ENCODE assay signal across 27 cellular contexts in the genomic region with DNA sequence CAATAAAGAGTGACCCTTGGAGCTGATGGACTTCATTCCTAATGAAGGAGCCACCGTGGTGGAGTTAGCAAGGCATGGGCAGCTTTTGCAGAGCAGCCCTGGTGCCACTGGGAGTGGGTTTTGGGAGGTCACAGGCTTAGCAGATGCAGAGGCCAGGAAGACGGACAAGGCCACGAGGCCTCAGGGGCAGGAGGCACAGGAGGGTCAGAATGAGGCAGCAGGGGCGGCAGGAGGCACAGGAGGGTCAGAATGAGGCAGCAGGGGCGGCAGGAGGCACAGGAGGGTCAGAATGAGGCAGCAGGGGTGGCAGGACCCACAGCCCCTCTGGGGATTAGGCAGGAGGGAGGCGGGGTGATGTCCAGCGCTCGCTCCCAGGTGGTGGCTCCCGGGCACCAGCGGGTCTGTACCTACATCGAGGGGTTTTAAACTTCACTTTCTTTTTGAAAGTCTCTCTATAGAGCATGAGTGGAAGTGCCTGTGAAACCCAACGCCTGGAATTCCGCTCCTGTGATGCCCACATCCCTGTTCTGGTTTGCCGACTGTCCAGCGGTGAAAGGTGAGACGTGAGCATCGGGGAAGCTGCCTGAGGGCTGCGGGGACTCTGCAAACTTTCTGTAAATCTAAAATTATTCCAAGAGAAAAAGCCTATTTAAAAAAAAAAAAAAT.
DNase-seq lines count a peak whose midpoint lies in the region; ATAC-seq and TF ChIP-seq lines count a peak whose summit lies in the region.
"Had no signal": no experiment of that assay in that cellular context is flagged by ENCODE, and none has a peak within 500 bp of the region (broad histone marks: within the 10 kb centered on the region; RNA-seq: fewer than 3 reads in every experiment).

No MANE protein-coding gene starts in this region.

- H3K36me3 ChIP-seq in breast epithelium: no peaks in the 10 kb centered on the region
- no peaks in the 10 kb centered on the region for H3K36me3 ChIP-seq in suprapubic skin
- H3K36me3 ChIP-seq: BE2C, HAP-1, left lung had no signal

- 73% methylated on average over 18 of the region's 18 CpGs for WGBS in suprapubic skin

- DNase-seq in breast epithelium (ENCODE audit: low spot score in 2 of 2): peak; percentile 6 to 22
- DNase-seq in MCF 10A (ENCODE audit: unreplicated experiment): no peak
- DNase-seq in activated CD8-positive, alpha-beta memory T cell treated with anti-CD3 and anti-CD28 coated beads, Interleukin-2, amount 50 U/mL, for 4 hours: peak; percentile 1
- DNase-seq in left lobe of liver (ENCODE audit: low spot score): peak; percentile 31
- peak; percentile 38 to 66 for DNase-seq in suprapubic skin (ENCODE audit: low spot score in 2 of 2)
- no peak for DNase-seq in GM20000 (ENCODE audit: low spot score)
- DNase-seq in NCI-H2081 (lab: John Stamatoyannopoulos, UW): no peak
- DNase-seq: activated CD4-positive, alpha-beta T cell treated with anti-CD3 and anti-CD28 coated beads, Interleukin-2, amount 10 ng/mL, durations not matched to agents 24 days and 14 days; Caco-2; DND-41; midbrain; MV-4-11; NCI-H187; NCI-H526 treated with DMSO at 0.1 percent for 48 hours; T-helper 17 cell had no signal

- no peaks in the 10 kb centered on the region for H3K36me3 Mint-ChIP-seq in MCF 10A (ENCODE audit: insufficient read depth, unreplicated experiment)
- H3K36me3 Mint-ChIP-seq: activated naive CD4-positive, alpha-beta T cell treated with anti-CD3 and anti-CD28 coated beads, Interleukin-2, amount 50 U/mL, for 72 hours; naive thymus-derived CD8-positive, alpha-beta T cell had no signal

- TF ChIP-seq CTCF in breast epithelium (IDR thresholded peaks at IDR 0.05): no peak
- TF ChIP-seq CTCF in MCF 10A (IDR thresholded peaks at IDR 0.05; ENCODE audit: unreplicated experiment): no peak
- no peak for TF ChIP-seq CTCF in suprapubic skin (IDR thresholded peaks at IDR 0.05)
- TF ChIP-seq CTCF in GM20000 (IDR thresholded peaks at IDR 0.05; ENCODE audit: extremely low read depth, missing control alignments): no peak

- CTCF ChIA-PET in MCF 10A (lab: Yijun Ruan, JAX): interaction anchor here (0.6 kb wide), 1 partner anchor 10 kb away, joined by 3 read pairs; no protein-coding TSS in a partner anchor

- H3K27me3 ChIP-seq in breast epithelium: peaks cover 0 to 74% of the 10 kb centered on the region in 2 donors
- peaks cover 52% of the 10 kb centered on the region for H3K27me3 ChIP-seq in suprapubic skin
- H3K27me3 ChIP-seq: BE2C had no signal

- no TSS peak for BruUV-seq in MCF 10A (replicated peaks; lab: Mats Ljungman, UMichigan)

- H3K27ac ChIP-seq in breast epithelium: no peak overlapping the region
- no peak overlapping the region for H3K27ac ChIP-seq in suprapubic skin
- H3K27ac ChIP-seq: A549, epithelial cell of prostate, KMS-11, left lung, parathyroid adenoma, SK-N-MC had no signal

- TF ChIP-seq POLR2A in breast epithelium (IDR thresholded peaks at IDR 0.05): no peak
- no peak for TF ChIP-seq POLR2A in suprapubic skin (IDR thresholded peaks at IDR 0.05)

- H3K4me3 ChIP-seq in breast epithelium (no peak overlapping the region), suprapubic skin (no peak overlapping the region)
- H3K4me3 ChIP-seq: A549, HAP-1, left lung, SK-N-MC had no signal

- peaks cover 25% of the 10 kb centered on the region for H3K9me3 Mint-ChIP-seq in MCF 10A (ENCODE audit: unreplicated experiment)
- H3K9me3 Mint-ChIP-seq: activated CD4-positive, alpha-beta T cell treated with anti-CD3 and anti-CD28 coated beads, Interleukin-2, amount 10 ng/mL, durations not matched to agents 24 days and 14 days; activated naive CD4-positive, alpha-beta T cell treated with anti-CD3 and anti-CD28 coated beads, Interleukin-2, amount 50 U/mL, for 72 hours; central memory CD8-positive, alpha-beta T cell; naive thymus-derived CD8-positive, alpha-beta T cell had no signal

- no peak overlapping the region for H3K27ac Mint-ChIP-seq in MCF 10A (ENCODE audit: low read depth, unreplicated experiment)
- H3K27ac Mint-ChIP-seq: activated CD4-positive, alpha-beta T cell treated with anti-CD3 and anti-CD28 coated beads, Interleukin-2, amount 10 ng/mL, durations not matched to agents 24 days and 14 days; activated naive CD4-positive, alpha-beta T cell treated with anti-CD3 and anti-CD28 coated beads, Interleukin-2, amount 50 U/mL, for 72 hours; naive thymus-derived CD8-positive, alpha-beta T cell; T-helper 17 cell had no signal

- ATAC-seq in left lobe of liver (no peak), HG02610 (IDR thresholded peaks at IDR 0.05; ENCODE audit: unreplicated experiment) (no peak)
- ATAC-seq: naive thymus-derived CD8-positive, alpha-beta T cell; T-helper 17 cell had no signal

- no peak for TF ChIP-seq EP300 in suprapubic skin (IDR thresholded peaks at IDR 0.05)

- H3K4me1 Mint-ChIP-seq in MCF 10A (ENCODE audit: insufficient read depth, unreplicated experiment): no peaks in the 10 kb centered on the region
- H3K4me1 Mint-ChIP-seq: activated CD4-positive, alpha-beta T cell treated with anti-CD3 and anti-CD28 coated beads, Interleukin-2, amount 10 ng/mL, durations not matched to agents 24 days and 14 days; central memory CD8-positive, alpha-beta T cell had no signal

- H3K4me1 ChIP-seq in breast epithelium: no peaks in the 10 kb centered on the region
- H3K4me1 ChIP-seq in suprapubic skin: peaks cover 3% of the 10 kb centered on the region
- H3K4me1 ChIP-seq: A549, BE2C, Caco-2, HAP-1, left lung, parathyroid adenoma had no signal

- H3K9me3 ChIP-seq in breast epithelium (no peaks in the 10 kb centered on the region), suprapubic skin (no peaks in the 10 kb centered on the region)
- H3K9me3 ChIP-seq: A549, Caco-2, HAP-1, left lung had no signal

- intact Hi-C loops in breast epithelium (cut with DNase I; ENCODE audit: low total_unique reads) (no loop called here), MCF 10A (cut with micrococcal nuclease) (no loop called here)

- POLR2A ChIA-PET in MCF 10A (lab: Yijun Ruan, JAX): no interaction called here

- H3K4me3 Mint-ChIP-seq in MCF 10A (ENCODE audit: unreplicated experiment): no peak overlapping the region
- H3K4me3 Mint-ChIP-seq: activated CD4-positive, alpha-beta T cell treated with anti-CD3 and anti-CD28 coated beads, Interleukin-2, amount 10 ng/mL, durations not matched to agents 24 days and 14 days; central memory CD8-positive, alpha-beta T cell; naive thymus-derived CD8-positive, alpha-beta T cell; T-helper 17 cell had no signal

- H3K27me3 Mint-ChIP-seq in MCF 10A (ENCODE audit: insufficient read depth, unreplicated experiment): no peaks in the 10 kb centered on the region

Comparison
In these comparisons a context has a peak if more than half of its experiments do, and no peak if none do; other contexts are left out.
1. DNase-seq: peak in breast epithelium (2 of 2), activated CD8-positive, alpha-beta memory T cell treated with anti-CD3 and anti-CD28 coated beads, Interleukin-2, amount 50 U/mL, for 4 hours (single experiment), left lobe of liver (single experiment) and suprapubic skin (2 of 2); none in MCF 10A (single experiment), GM20000 (single experiment) and NCI-H2081 (0 of 2).